ENCODE assay signal across 17 cellular contexts in the genomic region with DNA sequence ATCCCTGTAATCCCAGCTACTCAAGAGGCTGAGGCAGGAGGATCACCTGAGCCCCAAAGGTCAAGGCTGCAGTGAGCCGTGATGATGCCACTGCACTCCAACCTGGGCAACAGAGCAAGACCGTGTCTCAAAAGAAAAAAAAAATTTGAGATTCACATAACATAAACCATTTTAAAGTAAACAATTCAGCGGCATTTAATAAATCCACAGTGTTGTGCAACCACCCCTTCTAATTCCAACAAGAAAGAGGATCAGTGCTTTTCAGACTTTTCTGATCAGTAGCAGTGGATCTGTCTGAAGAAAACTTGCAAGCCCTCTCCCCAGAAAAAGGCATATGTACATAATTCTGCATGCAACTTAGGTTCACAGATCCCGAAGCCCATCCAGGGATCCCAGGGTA. TPM values are rescaled to one million over a fixed set of nuclear protein-coding genes. Genes with fewer than 3 reads are reported as not detected.
DNase-seq lines count a peak whose midpoint lies in the region; ATAC-seq and TF ChIP-seq lines count a peak whose summit lies in the region.
"Had no signal": no experiment of that assay in that cellular context is flagged by ENCODE, and none has a peak within 500 bp of the region (broad histone marks: within the 10 kb centered on the region; RNA-seq: fewer than 3 reads in every experiment).

No MANE protein-coding gene starts in this region.

- H3K27me3 ChIP-seq in WERI-Rb-1 (ENCODE audit: insufficient read depth, low read depth, severe bottlenecking): no peaks in the 10 kb centered on the region
- H3K27me3 ChIP-seq in H7 (ENCODE audit: control insufficient read depth, insufficient read depth, low read length): no peaks in the 10 kb centered on the region
- H3K27me3 ChIP-seq: BLaER1 had no signal

- H3K4me3 Mint-ChIP-seq in activated naive CD8-positive, alpha-beta T cell treated with anti-CD3 and anti-CD28 coated beads, Interleukin-2, amount 10 ng/mL, durations not matched to agents 7 days and 5 days: no peak overlapping the region
- H3K4me3 Mint-ChIP-seq in activated naive CD8-positive, alpha-beta T cell treated with anti-CD3 and anti-CD28 coated beads, Interleukin-2, amount 50 U/mL, for 24 hours: no peak overlapping the region
- H3K4me3 Mint-ChIP-seq: B cell; CD4-positive, CD25-positive, alpha-beta regulatory T cell; CD8-positive, alpha-beta T cell had no signal

- peak; percentile 2 for DNase-seq in activated naive CD8-positive, alpha-beta T cell treated with anti-CD3 and anti-CD28 coated beads, Interleukin-2, amount 10 ng/mL, durations not matched to agents 7 days and 5 days
- no peak for DNase-seq in activated naive CD8-positive, alpha-beta T cell treated with anti-CD3 and anti-CD28 coated beads, Interleukin-2, amount 50 U/mL, for 24 hours
- DNase-seq in WERI-Rb-1: no peak
- peak; percentile 43 for DNase-seq in iris pigment epithelial cell (ENCODE audit: low read depth)
- DNase-seq in occipital lobe (lab: John Stamatoyannopoulos, UW): no peak
- DNase-seq in H7: no peak
- DNase-seq: Caco-2; CD4-positive, CD25-positive, alpha-beta regulatory T cell; CD8-positive, alpha-beta T cell; DMS153; DND-41; GOT3; HCEC 1CT had no signal

- H3K4me1 Mint-ChIP-seq in activated naive CD8-positive, alpha-beta T cell treated with anti-CD3 and anti-CD28 coated beads, Interleukin-2, amount 10 ng/mL, durations not matched to agents 7 days and 5 days: peaks cover 3% of the 10 kb centered on the region
- H3K4me1 Mint-ChIP-seq in activated naive CD8-positive, alpha-beta T cell treated with anti-CD3 and anti-CD28 coated beads, Interleukin-2, amount 50 U/mL, for 24 hours: no peaks in the 10 kb centered on the region
- H3K4me1 Mint-ChIP-seq: B cell had no signal

- POLR2A ChIA-PET in activated naive CD8-positive, alpha-beta T cell treated with anti-CD3 and anti-CD28 coated beads, Interleukin-2, amount 10 ng/mL, durations not matched to agents 7 days and 5 days (lab: Charles Lee): no interaction called here

- H3K27ac Mint-ChIP-seq in activated naive CD8-positive, alpha-beta T cell treated with anti-CD3 and anti-CD28 coated beads, Interleukin-2, amount 10 ng/mL, durations not matched to agents 7 days and 5 days: no peak overlapping the region
- no peak overlapping the region for H3K27ac Mint-ChIP-seq in activated naive CD8-positive, alpha-beta T cell treated with anti-CD3 and anti-CD28 coated beads, Interleukin-2, amount 50 U/mL, for 24 hours
- H3K27ac Mint-ChIP-seq: B cell had no signal

- H3K36me3 Mint-ChIP-seq in activated naive CD8-positive, alpha-beta T cell treated with anti-CD3 and anti-CD28 coated beads, Interleukin-2, amount 10 ng/mL, durations not matched to agents 7 days and 5 days: peaks cover 2% of the 10 kb centered on the region
- H3K36me3 Mint-ChIP-seq in activated naive CD8-positive, alpha-beta T cell treated with anti-CD3 and anti-CD28 coated beads, Interleukin-2, amount 50 U/mL, for 24 hours (ENCODE audit: low read depth): peaks cover 5% of the 10 kb centered on the region

- peak overlapping the region; percentile 28 for H3K27ac ChIP-seq in WERI-Rb-1
- H3K27ac ChIP-seq: 22Rv1, BLaER1, C4-2B had no signal

- H3K9me3 Mint-ChIP-seq in activated naive CD8-positive, alpha-beta T cell treated with anti-CD3 and anti-CD28 coated beads, Interleukin-2, amount 10 ng/mL, durations not matched to agents 7 days and 5 days: peaks cover 1% of the 10 kb centered on the region
- H3K9me3 Mint-ChIP-seq in activated naive CD8-positive, alpha-beta T cell treated with anti-CD3 and anti-CD28 coated beads, Interleukin-2, amount 50 U/mL, for 24 hours: no peaks in the 10 kb centered on the region
- H3K9me3 Mint-ChIP-seq: CD4-positive, CD25-positive, alpha-beta regulatory T cell; CD8-positive, alpha-beta T cell had no signal

- no peak for ATAC-seq in activated naive CD8-positive, alpha-beta T cell treated with anti-CD3 and anti-CD28 coated beads, Interleukin-2, amount 10 ng/mL, durations not matched to agents 7 days and 5 days (ENCODE audit: low read depth)
- no peak for ATAC-seq in activated naive CD8-positive, alpha-beta T cell treated with anti-CD3 and anti-CD28 coated beads, Interleukin-2, amount 50 U/mL, for 24 hours
- ATAC-seq: CD8-positive, alpha-beta T cell had no signal

- no peaks in the 10 kb centered on the region for H3K27me3 Mint-ChIP-seq in activated naive CD8-positive, alpha-beta T cell treated with anti-CD3 and anti-CD28 coated beads, Interleukin-2, amount 10 ng/mL, durations not matched to agents 7 days and 5 days
- H3K27me3 Mint-ChIP-seq in activated naive CD8-positive, alpha-beta T cell treated with anti-CD3 and anti-CD28 coated beads, Interleukin-2, amount 50 U/mL, for 24 hours: no peaks in the 10 kb centered on the region
- H3K27me3 Mint-ChIP-seq: B cell; CD4-positive, CD25-positive, alpha-beta regulatory T cell had no signal

- H3K36me3 ChIP-seq in WERI-Rb-1: peaks cover 3% of the 10 kb centered on the region
- H3K36me3 ChIP-seq in H7 (replicated peaks; ENCODE audit: control insufficient read depth, insufficient read depth, low read length): peaks cover 1% of the 10 kb centered on the region; the same call in 1 of the 2 replicates

- no peaks in the 10 kb centered on the region for H3K9me3 ChIP-seq in WERI-Rb-1 (ENCODE audit: severe bottlenecking)
- H3K9me3 ChIP-seq: BLaER1, Caco-2 had no signal

- H3K4me3 ChIP-seq in WERI-Rb-1 (ENCODE audit: low read depth, low read length) (no peak overlapping the region), H7 (ENCODE audit: insufficient read depth, low read depth, low read length) (no peak overlapping the region)
- H3K4me3 ChIP-seq: BLaER1 had no signal

- no peak for TF ChIP-seq CTCF in WERI-Rb-1 (IDR thresholded peaks at IDR 0.05; ENCODE audit: low read depth, low read length)

RNA-seq across cellular contexts. Expression of a gene that starts 7.2 kb away (rescaled TPM):
- under 1 TPM in 1 of 2 experiments, not detected in 1; 0.45 TPM for total RNA-seq in activated naive CD8-positive, alpha-beta T cell treated with anti-CD3 and anti-CD28 coated beads, Interleukin-2, amount 10 ng/mL, durations not matched to agents 7 days and 5 days
- total RNA-seq in occipital lobe: not detected
- total RNA-seq in H7 (2014; rRNA removed; shearing (Covaris generic)): not detected in 2 replicates
- total RNA-seq: Caco-2 had no signal

RNA-seq across cellular contexts. Expression of a gene that starts 48.9 kb away (rescaled TPM):
- 10 to 100 TPM; 60.8 to 67.6 TPM for total RNA-seq in activated naive CD8-positive, alpha-beta T cell treated with anti-CD3 and anti-CD28 coated beads, Interleukin-2, amount 10 ng/mL, durations not matched to agents 7 days and 5 days
- 36.7 TPM for total RNA-seq in occipital lobe
- 52.1 and 64.8 TPM in 2 replicates for total RNA-seq in H7 (2014; rRNA removed; shearing (Covaris generic))

RNA-seq across cellular contexts. Expression of a gene that starts 53.9 kb away (rescaled TPM):
- total RNA-seq in activated naive CD8-positive, alpha-beta T cell treated with anti-CD3 and anti-CD28 coated beads, Interleukin-2, amount 10 ng/mL, durations not matched to agents 7 days and 5 days: 100 to 1,000 TPM; 114 to 132 TPM
- 33.1 TPM for total RNA-seq in occipital lobe
- total RNA-seq in H7 (2014; rRNA removed; shearing (Covaris generic)): 10.3 and 15.9 TPM in 2 replicates

Comparison
In these comparisons a context has a peak if more than half of its experiments do, and no peak if none do; other contexts are left out.
1. DNase-seq: peak in activated naive CD8-positive, alpha-beta T cell treated with anti-CD3 and anti-CD28 coated beads, Interleukin-2, amount 10 ng/mL, durations not matched to agents 7 days and 5 days (single experiment) and iris pigment epithelial cell (single experiment); none in activated naive CD8-positive, alpha-beta T cell treated with anti-CD3 and anti-CD28 coated beads, Interleukin-2, amount 50 U/mL, for 24 hours (single experiment), WERI-Rb-1 (single experiment), occipital lobe (single experiment) and H7 (single experiment).